25 cellular contexts compared by ENCODE assay signal in genomic region chr1:203899869-203900714, GRCh38.
"Had no signal": no experiment of that assay in that cellular context is flagged by ENCODE, and none has a peak within 500 bp of the region (broad histone marks: within the 10 kb centered on the region; RNA-seq: fewer than 3 reads in every experiment).

No MANE protein-coding gene starts in this region.

- H3K9me3 Mint-ChIP-seq: activated CD4-positive, alpha-beta memory T cell treated with anti-CD3 and anti-CD28 coated beads, Interleukin-2, amount 10 ng/mL, durations not matched to agents 7 days and 5 days; activated naive CD4-positive, alpha-beta T cell treated with anti-CD3 and anti-CD28 coated beads, Interleukin-2, amount 10 ng/mL, durations not matched to agents 7 days and 5 days; activated naive CD4-positive, alpha-beta T cell treated with anti-CD3 and anti-CD28 coated beads, Interleukin-2, amount 50 U/mL, for 72 hours; activated naive CD8-positive, alpha-beta T cell treated with anti-CD3 and anti-CD28 coated beads, Interleukin-2, amount 10 ng/mL, durations not matched to agents 7 days and 5 days; activated T-helper 2 cell treated with anti-CD3 and anti-CD28 coated beads, Interferon-gamma antibody, Interleukin-2, Interleukin-4, amounts not matched to agents 10 μg/mL and 5 μg/mL and 100 μg/mL, durations not matched to agents 14 hours and 24 hours and 36 hours; central memory CD8-positive, alpha-beta T cell; dendritic cell treated with granulocyte-macrophage colony-stimulating factor and Interleukin-4, amounts not matched to agents 40 ng/mL and 50 ng/mL, for 4 days had no signal

- H3K36me3 ChIP-seq: ascending aorta, brain microvascular endothelial cell had no signal

- H3K4me1 Mint-ChIP-seq: activated CD4-positive, alpha-beta memory T cell treated with anti-CD3 and anti-CD28 coated beads, Interleukin-2, amount 10 ng/mL, durations not matched to agents 7 days and 5 days; activated CD4-positive, alpha-beta T cell treated with anti-CD3 and anti-CD28 coated beads, Interleukin-2, amount 10 ng/mL, durations not matched to agents 7 days and 5 days; activated naive CD4-positive, alpha-beta T cell treated with anti-CD3 and anti-CD28 coated beads, Interleukin-2, amount 10 ng/mL, durations not matched to agents 7 days and 5 days; activated naive CD8-positive, alpha-beta T cell treated with anti-CD3 and anti-CD28 coated beads, Interleukin-2, amount 10 ng/mL, durations not matched to agents 7 days and 5 days; central memory CD8-positive, alpha-beta T cell; endodermal cell; WTC11 had no signal

- ATAC-seq: activated naive CD4-positive, alpha-beta T cell treated with anti-CD3 and anti-CD28 coated beads, Interleukin-2, amount 50 U/mL, for 72 hours; esophagus mucosa; WTC11 had no signal

- H3K4me1 ChIP-seq: ascending aorta had no signal

- H3K36me3 Mint-ChIP-seq: activated naive CD4-positive, alpha-beta T cell treated with anti-CD3 and anti-CD28 coated beads, Interleukin-2, amount 10 ng/mL, durations not matched to agents 7 days and 5 days; activated naive CD4-positive, alpha-beta T cell treated with anti-CD3 and anti-CD28 coated beads, Interleukin-2, amount 50 U/mL, for 72 hours; activated naive CD8-positive, alpha-beta T cell treated with anti-CD3 and anti-CD28 coated beads, Interleukin-2, amount 10 ng/mL, durations not matched to agents 7 days and 5 days had no signal

- H3K27ac Mint-ChIP-seq: activated CD4-positive, alpha-beta memory T cell treated with anti-CD3 and anti-CD28 coated beads, Interleukin-2, amount 10 ng/mL, durations not matched to agents 7 days and 5 days; activated CD4-positive, alpha-beta T cell treated with anti-CD3 and anti-CD28 coated beads, Interleukin-2, amount 10 ng/mL, durations not matched to agents 7 days and 5 days; activated naive CD4-positive, alpha-beta T cell treated with anti-CD3 and anti-CD28 coated beads, Interleukin-2, amount 10 ng/mL, durations not matched to agents 7 days and 5 days; activated naive CD4-positive, alpha-beta T cell treated with anti-CD3 and anti-CD28 coated beads, Interleukin-2, amount 50 U/mL, for 72 hours; activated naive CD8-positive, alpha-beta T cell treated with anti-CD3 and anti-CD28 coated beads, Interleukin-2, amount 10 ng/mL, durations not matched to agents 7 days and 5 days; activated T-helper 1 cell treated with anti-CD3 and anti-CD28 coated beads, Interleukin-12 subunit alpha, Interleukin-12 subunit beta, Interleukin-2, Interleukin-4 antibody, amounts not matched to agents 30 ng/mL and 10 ng/mL and 1 ng/mL, durations not matched to agents 14 hours and 24 hours and 36 hours; activated T-helper 2 cell treated with anti-CD3 and anti-CD28 coated beads, Interferon-gamma antibody, Interleukin-2, Interleukin-4, amounts not matched to agents 10 μg/mL and 5 μg/mL and 100 μg/mL, durations not matched to agents 14 hours and 24 hours and 36 hours; dendritic cell treated with granulocyte-macrophage colony-stimulating factor and Interleukin-4, amounts not matched to agents 40 ng/mL and 50 ng/mL, for 4 days; endodermal cell; WTC11 had no signal

- H3K4me3 ChIP-seq: ascending aorta, coronary artery, dorsolateral prefrontal cortex had no signal

- H3K27me3 ChIP-seq: ascending aorta, brain microvascular endothelial cell, dorsolateral prefrontal cortex had no signal

- H3K27ac ChIP-seq: ascending aorta, brain microvascular endothelial cell, coronary artery, dorsolateral prefrontal cortex had no signal

- DNase-seq: activated CD4-positive, alpha-beta memory T cell treated with anti-CD3 and anti-CD28 coated beads, Interleukin-2, amount 10 ng/mL, durations not matched to agents 7 days and 5 days; activated CD4-positive, alpha-beta T cell treated with anti-CD3 and anti-CD28 coated beads for 1 hour; activated CD4-positive, alpha-beta T cell treated with anti-CD3 and anti-CD28 coated beads for 4 hours; activated CD4-positive, alpha-beta T cell treated with anti-CD3 and anti-CD28 coated beads, Interleukin-2, amount 10 ng/mL, durations not matched to agents 7 days and 5 days; activated CD4-positive, alpha-beta T cell treated with anti-CD3 and anti-CD28 coated beads, Interleukin-2, amount 50 U/mL, for 4 hours; activated effector memory CD4-positive, alpha-beta T cell treated with anti-CD3 and anti-CD28 coated beads, Interleukin-2, amount 50 U/mL, for 16 hours; activated naive CD4-positive, alpha-beta T cell treated with anti-CD3 and anti-CD28 coated beads, Interleukin-2, amount 10 ng/mL, durations not matched to agents 7 days and 5 days; activated naive CD8-positive, alpha-beta T cell treated with anti-CD3 and anti-CD28 coated beads, Interleukin-2, amount 10 ng/mL, durations not matched to agents 7 days and 5 days; activated T-cell treated with anti-CD3 and anti-CD28 coated beads, Interleukin-2, amount 50 U/mL, for 48 hours; brain microvascular endothelial cell; dorsolateral prefrontal cortex; effector memory CD4-positive, alpha-beta T cell; endodermal cell; foreskin fibroblast; glutamatergic neuron; T-helper 2 cell had no signal

- H3K4me3 Mint-ChIP-seq: activated CD4-positive, alpha-beta memory T cell treated with anti-CD3 and anti-CD28 coated beads, Interleukin-2, amount 10 ng/mL, durations not matched to agents 7 days and 5 days; activated CD4-positive, alpha-beta T cell treated with anti-CD3 and anti-CD28 coated beads, Interleukin-2, amount 10 ng/mL, durations not matched to agents 7 days and 5 days; activated naive CD4-positive, alpha-beta T cell treated with anti-CD3 and anti-CD28 coated beads, Interleukin-2, amount 10 ng/mL, durations not matched to agents 7 days and 5 days; activated naive CD8-positive, alpha-beta T cell treated with anti-CD3 and anti-CD28 coated beads, Interleukin-2, amount 10 ng/mL, durations not matched to agents 7 days and 5 days; activated T-helper 1 cell treated with anti-CD3 and anti-CD28 coated beads, Interleukin-12 subunit alpha, Interleukin-12 subunit beta, Interleukin-2, Interleukin-4 antibody, amounts not matched to agents 30 ng/mL and 10 ng/mL and 1 ng/mL, durations not matched to agents 14 hours and 24 hours and 36 hours; central memory CD8-positive, alpha-beta T cell; dendritic cell treated with granulocyte-macrophage colony-stimulating factor and Interleukin-4, amounts not matched to agents 40 ng/mL and 50 ng/mL, for 4 days; endodermal cell; WTC11 had no signal

- H3K27me3 Mint-ChIP-seq: activated naive CD4-positive, alpha-beta T cell treated with anti-CD3 and anti-CD28 coated beads, Interleukin-2, amount 10 ng/mL, durations not matched to agents 7 days and 5 days had no signal
